14 cellular contexts compared by ENCODE assay signal in genomic region chr5:35369965-35370790, GRCh38.
DNase-seq lines count a peak whose midpoint lies in the region; ATAC-seq and TF ChIP-seq lines count a peak whose summit lies in the region.
"Had no signal": no experiment of that assay in that cellular context is flagged by ENCODE, and none has a peak within 500 bp of the region (broad histone marks: within the 10 kb centered on the region; RNA-seq: fewer than 3 reads in every experiment).

No MANE protein-coding gene starts in this region.

- peak; percentile 8 for DNase-seq in NCI-H1092 (lab: John Stamatoyannopoulos, UW)
- no peak for DNase-seq in NCI-H1092 treated with DMSO at 0.1 percent for 48 hours (lab: John Stamatoyannopoulos, UW)
- DNase-seq in NCI-H2171 (lab: John Stamatoyannopoulos, UW) = peak; percentile 13
- peak; percentile 0 for DNase-seq in occipital lobe (lab: John Stamatoyannopoulos, UW)
- DNase-seq in activated gamma-delta T cell (lab: John Stamatoyannopoulos, UW) = no peak
- DNase-seq in natural killer cell treated with Interleukin-12 subunit alpha and Interleukin-12 subunit beta and Interleukin-15 and Interleukin-18, amount 100 ng/mL, for 72 hours (ENCODE audit: low spot score) = no peak
- DNase-seq in SIG-M5 treated with dmso at 0.1 percent for 504 hours (lab: John Stamatoyannopoulos, UW; ENCODE audit: unreplicated experiment) = no peak
- DNase-seq: activated CD8-positive, alpha-beta memory T cell treated with anti-CD3 and anti-CD28 coated beads, Interleukin-2, amount 10 ng/mL, durations not matched to agents 7 days and 5 days; CD8-positive, alpha-beta memory T cell; pancreas; upper lobe of right lung had no signal

- H3K4me3 Mint-ChIP-seq in brain = peak overlapping the region in 4 of 5 experiments; percentile 39 to 65 (median 46)
- H3K4me3 Mint-ChIP-seq in natural killer cell treated with Interleukin-12 subunit alpha and Interleukin-12 subunit beta and Interleukin-15 and Interleukin-18, amount 100 ng/mL, for 72 hours = no peak overlapping the region
- H3K4me3 Mint-ChIP-seq: activated CD8-positive, alpha-beta memory T cell treated with anti-CD3 and anti-CD28 coated beads, Interleukin-2, amount 10 ng/mL, durations not matched to agents 7 days and 5 days; CD8-positive, alpha-beta memory T cell; central memory CD8-positive, alpha-beta T cell had no signal

- peak overlapping the region; percentile 41 to 93 (median 84) for H3K27ac Mint-ChIP-seq in brain
- H3K27ac Mint-ChIP-seq in natural killer cell treated with Interleukin-12 subunit alpha and Interleukin-12 subunit beta and Interleukin-15 and Interleukin-18, amount 100 ng/mL, for 72 hours = no peak overlapping the region
- H3K27ac Mint-ChIP-seq: activated CD8-positive, alpha-beta memory T cell treated with anti-CD3 and anti-CD28 coated beads, Interleukin-2, amount 10 ng/mL, durations not matched to agents 7 days and 5 days; activated naive CD4-positive, alpha-beta T cell treated with anti-CD3 and anti-CD28 coated beads, Interleukin-2, amount 50 U/mL, for 72 hours; CD8-positive, alpha-beta memory T cell had no signal

- no peak for TF ChIP-seq CTCF in brain (conservative IDR thresholded peaks at IDR 0.05)

- peaks cover 51% of the 10 kb centered on the region for H3K4me1 Mint-ChIP-seq in brain
- H3K4me1 Mint-ChIP-seq in natural killer cell treated with Interleukin-12 subunit alpha and Interleukin-12 subunit beta and Interleukin-15 and Interleukin-18, amount 100 ng/mL, for 72 hours (ENCODE audit: low read depth in 2 of 2) = no peaks in the 10 kb centered on the region
- H3K4me1 Mint-ChIP-seq: activated CD8-positive, alpha-beta memory T cell treated with anti-CD3 and anti-CD28 coated beads, Interleukin-2, amount 10 ng/mL, durations not matched to agents 7 days and 5 days; CD8-positive, alpha-beta memory T cell; central memory CD8-positive, alpha-beta T cell had no signal

- H3K36me3 Mint-ChIP-seq in brain = no peaks in the 10 kb centered on the region
- no peaks in the 10 kb centered on the region for H3K36me3 Mint-ChIP-seq in natural killer cell treated with Interleukin-12 subunit alpha and Interleukin-12 subunit beta and Interleukin-15 and Interleukin-18, amount 100 ng/mL, for 72 hours
- H3K36me3 Mint-ChIP-seq: activated CD8-positive, alpha-beta memory T cell treated with anti-CD3 and anti-CD28 coated beads, Interleukin-2, amount 10 ng/mL, durations not matched to agents 7 days and 5 days; activated naive CD4-positive, alpha-beta T cell treated with anti-CD3 and anti-CD28 coated beads, Interleukin-2, amount 50 U/mL, for 72 hours; CD8-positive, alpha-beta memory T cell had no signal

- H3K9me3 Mint-ChIP-seq in brain = no peaks in the 10 kb centered on the region
- H3K9me3 Mint-ChIP-seq in natural killer cell treated with Interleukin-12 subunit alpha and Interleukin-12 subunit beta and Interleukin-15 and Interleukin-18, amount 100 ng/mL, for 72 hours = peaks cover 4% of the 10 kb centered on the region
- H3K9me3 Mint-ChIP-seq: activated naive CD4-positive, alpha-beta T cell treated with anti-CD3 and anti-CD28 coated beads, Interleukin-2, amount 50 U/mL, for 72 hours; CD8-positive, alpha-beta memory T cell had no signal

- peaks cover 4% of the 10 kb centered on the region for H3K27me3 Mint-ChIP-seq in brain
- H3K27me3 Mint-ChIP-seq in natural killer cell treated with Interleukin-12 subunit alpha and Interleukin-12 subunit beta and Interleukin-15 and Interleukin-18, amount 100 ng/mL, for 72 hours = peaks cover 0 to 5% of the 10 kb centered on the region in 2 donors

- no peak for ATAC-seq in natural killer cell treated with Interleukin-12 subunit alpha and Interleukin-12 subunit beta and Interleukin-15 and Interleukin-18, amount 100 ng/mL, for 72 hours
- ATAC-seq: activated CD8-positive, alpha-beta memory T cell treated with anti-CD3 and anti-CD28 coated beads, Interleukin-2, amount 10 ng/mL, durations not matched to agents 7 days and 5 days; activated naive CD4-positive, alpha-beta T cell treated with anti-CD3 and anti-CD28 coated beads, Interleukin-2, amount 50 U/mL, for 72 hours; upper lobe of right lung had no signal

Comparison
In these comparisons a context has a peak if more than half of its experiments do, and no peak if none do; other contexts are left out.
1. DNase-seq: peak in NCI-H1092 (single experiment), NCI-H2171 (single experiment) and occipital lobe (single experiment); none in NCI-H1092 treated with DMSO at 0.1 percent for 48 hours (single experiment), activated gamma-delta T cell (single experiment), natural killer cell treated with Interleukin-12 subunit alpha and Interleukin-12 subunit beta and Interleukin-15 and Interleukin-18, amount 100 ng/mL, for 72 hours (single experiment) and SIG-M5 treated with dmso at 0.1 percent for 504 hours (single experiment).
2. H3K27ac Mint-ChIP-seq: peak in brain (5 of 5); none in natural killer cell treated with Interleukin-12 subunit alpha and Interleukin-12 subunit beta and Interleukin-15 and Interleukin-18, amount 100 ng/mL, for 72 hours (0 of 2).